In the genomic region with DNA sequence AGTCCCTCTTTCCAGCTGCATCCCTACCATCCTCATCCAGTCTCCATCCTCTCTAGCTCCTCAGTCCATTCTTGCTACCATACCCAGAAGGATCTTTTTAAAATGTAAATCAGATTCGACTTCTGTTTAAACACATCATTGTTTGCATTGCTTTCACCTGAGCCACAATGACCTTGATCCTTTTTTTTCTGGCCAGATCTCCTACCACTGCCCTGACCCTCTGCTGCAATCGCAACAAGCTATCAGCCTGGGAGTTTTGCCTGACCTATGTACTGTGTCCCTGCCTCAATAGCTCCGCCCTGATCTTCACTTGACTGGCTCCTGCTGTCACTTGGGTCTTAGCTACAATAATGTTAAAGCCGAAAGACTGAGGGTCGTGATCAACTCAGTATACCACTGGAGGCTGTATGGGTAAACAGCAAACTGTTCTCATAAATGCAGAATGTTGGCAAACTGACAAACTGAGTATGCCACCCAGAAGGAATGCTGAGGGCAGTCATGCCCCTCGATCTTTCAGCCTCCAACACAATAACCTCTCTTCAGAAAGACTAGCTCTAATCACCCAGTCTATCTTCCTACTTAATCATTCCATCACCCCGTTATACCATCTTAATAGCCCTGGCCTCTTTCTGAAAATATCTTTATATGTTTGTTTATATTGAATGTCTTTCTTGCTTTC, we compare ENCODE assay signal across 2 cellular contexts.
TF ChIP-seq lines count a peak whose summit lies in the region.

No MANE protein-coding gene starts in this region.

TF ChIP-seq in WTC11, 78 proteins besides CTCF, POLR2A, EP300 and RAD21:
- TF ChIP-seq NFE2L1 (CRISPR knock-in tag; IDR thresholded peaks at IDR 0.05) (no peak), PRDM15 (CRISPR knock-in tag; IDR thresholded peaks at IDR 0.05) (no peak)

TF ChIP-seq in HepG2, 621 proteins besides CTCF, POLR2A, EP300 and RAD21 (continues in another document):
- TF ChIP-seq ZNF709 (CRISPR knock-in tag; IDR thresholded peaks at IDR 0.05): no peak
- peak; percentile 40; the same call in 1 of the 2 replicates for TF ChIP-seq ARID4A (CRISPR knock-in tag; IDR thresholded peaks at IDR 0.05; ENCODE audit: borderline replicate concordance)
- TF ChIP-seq, protein P1, sequence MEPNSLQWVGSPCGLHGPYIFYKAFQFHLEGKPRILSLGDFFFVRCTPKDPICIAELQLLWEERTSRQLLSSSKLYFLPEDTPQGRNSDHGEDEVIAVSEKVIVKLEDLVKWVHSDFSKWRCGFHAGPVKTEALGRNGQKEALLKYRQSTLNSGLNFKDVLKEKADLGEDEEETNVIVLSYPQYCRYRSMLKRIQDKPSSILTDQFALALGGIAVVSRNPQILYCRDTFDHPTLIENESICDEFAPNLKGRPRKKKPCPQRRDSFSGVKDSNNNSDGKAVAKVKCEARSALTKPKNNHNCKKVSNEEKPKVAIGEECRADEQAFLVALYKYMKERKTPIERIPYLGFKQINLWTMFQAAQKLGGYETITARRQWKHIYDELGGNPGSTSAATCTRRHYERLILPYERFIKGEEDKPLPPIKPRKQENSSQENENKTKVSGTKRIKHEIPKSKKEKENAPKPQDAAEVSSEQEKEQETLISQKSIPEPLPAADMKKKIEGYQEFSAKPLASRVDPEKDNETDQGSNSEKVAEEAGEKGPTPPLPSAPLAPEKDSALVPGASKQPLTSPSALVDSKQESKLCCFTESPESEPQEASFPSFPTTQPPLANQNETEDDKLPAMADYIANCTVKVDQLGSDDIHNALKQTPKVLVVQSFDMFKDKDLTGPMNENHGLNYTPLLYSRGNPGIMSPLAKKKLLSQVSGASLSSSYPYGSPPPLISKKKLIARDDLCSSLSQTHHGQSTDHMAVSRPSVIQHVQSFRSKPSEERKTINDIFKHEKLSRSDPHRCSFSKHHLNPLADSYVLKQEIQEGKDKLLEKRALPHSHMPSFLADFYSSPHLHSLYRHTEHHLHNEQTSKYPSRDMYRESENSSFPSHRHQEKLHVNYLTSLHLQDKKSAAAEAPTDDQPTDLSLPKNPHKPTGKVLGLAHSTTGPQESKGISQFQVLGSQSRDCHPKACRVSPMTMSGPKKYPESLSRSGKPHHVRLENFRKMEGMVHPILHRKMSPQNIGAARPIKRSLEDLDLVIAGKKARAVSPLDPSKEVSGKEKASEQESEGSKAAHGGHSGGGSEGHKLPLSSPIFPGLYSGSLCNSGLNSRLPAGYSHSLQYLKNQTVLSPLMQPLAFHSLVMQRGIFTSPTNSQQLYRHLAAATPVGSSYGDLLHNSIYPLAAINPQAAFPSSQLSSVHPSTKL (CRISPR knock-in tag; IDR thresholded peaks at IDR 0.05): peak; percentile 80
- no peak for TF ChIP-seq ZMYM2 (CRISPR knock-in tag; IDR thresholded peaks at IDR 0.05)
- no peak for TF ChIP-seq ZNF589 (CRISPR knock-in tag; conservative IDR thresholded peaks at IDR 0.05)
- TF ChIP-seq ELF4 (CRISPR knock-in tag; IDR thresholded peaks at IDR 0.05; ENCODE audit: borderline replicate concordance): no peak
- no peak for TF ChIP-seq ZNF878 (CRISPR knock-in tag; IDR thresholded peaks at IDR 0.05)
- TF ChIP-seq, protein P2, sequence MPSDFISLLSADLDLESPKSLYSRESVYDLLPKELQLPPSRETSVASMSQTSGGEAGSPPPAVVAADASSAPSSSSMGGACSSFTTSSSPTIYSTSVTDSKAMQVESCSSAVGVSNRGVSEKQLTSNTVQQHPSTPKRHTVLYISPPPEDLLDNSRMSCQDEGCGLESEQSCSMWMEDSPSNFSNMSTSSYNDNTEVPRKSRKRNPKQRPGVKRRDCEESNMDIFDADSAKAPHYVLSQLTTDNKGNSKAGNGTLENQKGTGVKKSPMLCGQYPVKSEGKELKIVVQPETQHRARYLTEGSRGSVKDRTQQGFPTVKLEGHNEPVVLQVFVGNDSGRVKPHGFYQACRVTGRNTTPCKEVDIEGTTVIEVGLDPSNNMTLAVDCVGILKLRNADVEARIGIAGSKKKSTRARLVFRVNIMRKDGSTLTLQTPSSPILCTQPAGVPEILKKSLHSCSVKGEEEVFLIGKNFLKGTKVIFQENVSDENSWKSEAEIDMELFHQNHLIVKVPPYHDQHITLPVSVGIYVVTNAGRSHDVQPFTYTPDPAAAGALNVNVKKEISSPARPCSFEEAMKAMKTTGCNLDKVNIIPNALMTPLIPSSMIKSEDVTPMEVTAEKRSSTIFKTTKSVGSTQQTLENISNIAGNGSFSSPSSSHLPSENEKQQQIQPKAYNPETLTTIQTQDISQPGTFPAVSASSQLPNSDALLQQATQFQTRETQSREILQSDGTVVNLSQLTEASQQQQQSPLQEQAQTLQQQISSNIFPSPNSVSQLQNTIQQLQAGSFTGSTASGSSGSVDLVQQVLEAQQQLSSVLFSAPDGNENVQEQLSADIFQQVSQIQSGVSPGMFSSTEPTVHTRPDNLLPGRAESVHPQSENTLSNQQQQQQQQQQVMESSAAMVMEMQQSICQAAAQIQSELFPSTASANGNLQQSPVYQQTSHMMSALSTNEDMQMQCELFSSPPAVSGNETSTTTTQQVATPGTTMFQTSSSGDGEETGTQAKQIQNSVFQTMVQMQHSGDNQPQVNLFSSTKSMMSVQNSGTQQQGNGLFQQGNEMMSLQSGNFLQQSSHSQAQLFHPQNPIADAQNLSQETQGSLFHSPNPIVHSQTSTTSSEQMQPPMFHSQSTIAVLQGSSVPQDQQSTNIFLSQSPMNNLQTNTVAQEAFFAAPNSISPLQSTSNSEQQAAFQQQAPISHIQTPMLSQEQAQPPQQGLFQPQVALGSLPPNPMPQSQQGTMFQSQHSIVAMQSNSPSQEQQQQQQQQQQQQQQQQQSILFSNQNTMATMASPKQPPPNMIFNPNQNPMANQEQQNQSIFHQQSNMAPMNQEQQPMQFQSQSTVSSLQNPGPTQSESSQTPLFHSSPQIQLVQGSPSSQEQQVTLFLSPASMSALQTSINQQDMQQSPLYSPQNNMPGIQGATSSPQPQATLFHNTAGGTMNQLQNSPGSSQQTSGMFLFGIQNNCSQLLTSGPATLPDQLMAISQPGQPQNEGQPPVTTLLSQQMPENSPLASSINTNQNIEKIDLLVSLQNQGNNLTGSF (CRISPR knock-in tag; IDR thresholded peaks at IDR 0.05): no peak
- TF ChIP-seq, protein P3, sequence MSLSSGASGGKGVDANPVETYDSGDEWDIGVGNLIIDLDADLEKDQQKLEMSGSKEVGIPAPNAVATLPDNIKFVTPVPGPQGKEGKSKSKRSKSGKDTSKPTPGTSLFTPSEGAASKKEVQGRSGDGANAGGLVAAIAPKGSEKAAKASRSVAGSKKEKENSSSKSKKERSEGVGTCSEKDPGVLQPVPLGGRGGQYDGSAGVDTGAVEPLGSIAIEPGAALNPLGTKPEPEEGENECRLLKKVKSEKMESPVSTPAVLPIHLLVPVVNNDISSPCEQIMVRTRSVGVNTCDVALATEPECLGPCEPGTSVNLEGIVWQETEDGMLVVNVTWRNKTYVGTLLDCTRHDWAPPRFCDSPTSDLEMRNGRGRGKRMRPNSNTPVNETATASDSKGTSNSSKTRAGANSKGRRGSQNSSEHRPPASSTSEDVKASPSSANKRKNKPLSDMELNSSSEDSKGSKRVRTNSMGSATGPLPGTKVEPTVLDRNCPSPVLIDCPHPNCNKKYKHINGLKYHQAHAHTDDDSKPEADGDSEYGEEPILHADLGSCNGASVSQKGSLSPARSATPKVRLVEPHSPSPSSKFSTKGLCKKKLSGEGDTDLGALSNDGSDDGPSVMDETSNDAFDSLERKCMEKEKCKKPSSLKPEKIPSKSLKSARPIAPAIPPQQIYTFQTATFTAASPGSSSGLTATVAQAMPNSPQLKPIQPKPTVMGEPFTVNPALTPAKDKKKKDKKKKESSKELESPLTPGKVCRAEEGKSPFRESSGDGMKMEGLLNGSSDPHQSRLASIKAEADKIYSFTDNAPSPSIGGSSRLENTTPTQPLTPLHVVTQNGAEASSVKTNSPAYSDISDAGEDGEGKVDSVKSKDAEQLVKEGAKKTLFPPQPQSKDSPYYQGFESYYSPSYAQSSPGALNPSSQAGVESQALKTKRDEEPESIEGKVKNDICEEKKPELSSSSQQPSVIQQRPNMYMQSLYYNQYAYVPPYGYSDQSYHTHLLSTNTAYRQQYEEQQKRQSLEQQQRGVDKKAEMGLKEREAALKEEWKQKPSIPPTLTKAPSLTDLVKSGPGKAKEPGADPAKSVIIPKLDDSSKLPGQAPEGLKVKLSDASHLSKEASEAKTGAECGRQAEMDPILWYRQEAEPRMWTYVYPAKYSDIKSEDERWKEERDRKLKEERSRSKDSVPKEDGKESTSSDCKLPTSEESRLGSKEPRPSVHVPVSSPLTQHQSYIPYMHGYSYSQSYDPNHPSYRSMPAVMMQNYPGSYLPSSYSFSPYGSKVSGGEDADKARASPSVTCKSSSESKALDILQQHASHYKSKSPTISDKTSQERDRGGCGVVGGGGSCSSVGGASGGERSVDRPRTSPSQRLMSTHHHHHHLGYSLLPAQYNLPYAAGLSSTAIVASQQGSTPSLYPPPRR (CRISPR knock-in tag; IDR thresholded peaks at IDR 0.05; ENCODE audit: borderline replicate concordance): peak; percentile 25; the same call in 1 of the 2 replicates
- TF ChIP-seq NR2C2 (CRISPR knock-in tag; IDR thresholded peaks at IDR 0.05; ENCODE audit: borderline replicate concordance): peak; percentile 34; the same call in 1 of the 2 replicates
- no peak for TF ChIP-seq HHEX (CRISPR knock-in tag; IDR thresholded peaks at IDR 0.05)
- TF ChIP-seq RBFOX2 (IDR thresholded peaks at IDR 0.05; ENCODE audit: low read depth, low read length): no peak
- no peak for TF ChIP-seq KLF6 (CRISPR knock-in tag; IDR thresholded peaks at IDR 0.05)
- TF ChIP-seq ZNF687 (CRISPR knock-in tag; IDR thresholded peaks at IDR 0.05): no peak
- TF ChIP-seq DNMT3B (CRISPR knock-in tag; conservative IDR thresholded peaks at IDR 0.05): no peak
- no peak for TF ChIP-seq TOE1 (CRISPR knock-in tag; IDR thresholded peaks at IDR 0.05)
- peak; percentile 53; the same call in 1 of the 2 replicates for TF ChIP-seq HMG20A (CRISPR knock-in tag; IDR thresholded peaks at IDR 0.05; ENCODE audit: borderline replicate concordance)
- TF ChIP-seq TP53 (CRISPR knock-in tag; conservative IDR thresholded peaks at IDR 0.05): no peak
- TF ChIP-seq PITX1 (CRISPR knock-in tag; IDR thresholded peaks at IDR 0.05): peak; percentile 21; the same call in 1 of the 2 replicates
- TF ChIP-seq, protein P4, sequence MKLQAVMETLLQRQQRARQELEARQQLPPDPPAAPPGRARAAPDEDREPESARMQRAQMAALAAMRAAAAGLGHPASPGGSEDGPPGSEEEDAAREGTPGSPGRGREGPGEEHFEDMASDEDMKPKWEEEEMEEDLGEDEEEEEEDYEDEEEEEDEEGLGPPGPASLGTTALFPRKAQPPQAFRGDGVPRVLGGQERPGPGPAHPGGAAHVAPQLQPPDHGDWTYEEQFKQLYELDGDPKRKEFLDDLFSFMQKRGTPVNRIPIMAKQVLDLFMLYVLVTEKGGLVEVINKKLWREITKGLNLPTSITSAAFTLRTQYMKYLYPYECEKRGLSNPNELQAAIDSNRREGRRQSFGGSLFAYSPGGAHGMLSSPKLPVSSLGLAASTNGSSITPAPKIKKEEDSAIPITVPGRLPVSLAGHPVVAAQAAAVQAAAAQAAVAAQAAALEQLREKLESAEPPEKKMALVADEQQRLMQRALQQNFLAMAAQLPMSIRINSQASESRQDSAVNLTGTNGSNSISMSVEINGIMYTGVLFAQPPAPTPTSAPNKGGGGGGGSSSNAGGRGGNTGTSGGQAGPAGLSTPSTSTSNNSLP (IDR thresholded peaks at IDR 0.05; ENCODE audit: low read depth, low read length): peak; percentile 48; the same call in 1 of the 2 replicates
